ENCODE assay signal across 8 cellular contexts in genomic region chr16:74722156-74722555, GRCh38. TPM values are rescaled to one million over a fixed set of nuclear protein-coding genes. Genes with fewer than 3 reads are reported as not detected.
"Had no signal": no experiment of that assay in that cellular context is flagged by ENCODE, and none has a peak within 500 bp of the region (broad histone marks: within the 10 kb centered on the region; RNA-seq: fewer than 3 reads in every experiment).

No MANE protein-coding gene starts in this region.

RNA-seq across cellular contexts. Expression of gene MLKL, which starts 21.5 kb away (rescaled TPM):
- total RNA-seq: neural crest cell had no signal

RNA-seq across cellular contexts. Expression of gene FA2H, which starts 52.5 kb away (rescaled TPM):
- total RNA-seq: natural killer cell treated with Interleukin-12 subunit alpha and Interleukin-12 subunit beta and Interleukin-15 and Interleukin-18, amount 100 ng/mL, for 72 hours; neural crest cell; omental fat pad; osteocyte; posterior vena cava; pulmonary artery endothelial cell; smooth muscle cell; vagina had no signal
